ENCODE assay signal across 8 cellular contexts in the genomic region with DNA sequence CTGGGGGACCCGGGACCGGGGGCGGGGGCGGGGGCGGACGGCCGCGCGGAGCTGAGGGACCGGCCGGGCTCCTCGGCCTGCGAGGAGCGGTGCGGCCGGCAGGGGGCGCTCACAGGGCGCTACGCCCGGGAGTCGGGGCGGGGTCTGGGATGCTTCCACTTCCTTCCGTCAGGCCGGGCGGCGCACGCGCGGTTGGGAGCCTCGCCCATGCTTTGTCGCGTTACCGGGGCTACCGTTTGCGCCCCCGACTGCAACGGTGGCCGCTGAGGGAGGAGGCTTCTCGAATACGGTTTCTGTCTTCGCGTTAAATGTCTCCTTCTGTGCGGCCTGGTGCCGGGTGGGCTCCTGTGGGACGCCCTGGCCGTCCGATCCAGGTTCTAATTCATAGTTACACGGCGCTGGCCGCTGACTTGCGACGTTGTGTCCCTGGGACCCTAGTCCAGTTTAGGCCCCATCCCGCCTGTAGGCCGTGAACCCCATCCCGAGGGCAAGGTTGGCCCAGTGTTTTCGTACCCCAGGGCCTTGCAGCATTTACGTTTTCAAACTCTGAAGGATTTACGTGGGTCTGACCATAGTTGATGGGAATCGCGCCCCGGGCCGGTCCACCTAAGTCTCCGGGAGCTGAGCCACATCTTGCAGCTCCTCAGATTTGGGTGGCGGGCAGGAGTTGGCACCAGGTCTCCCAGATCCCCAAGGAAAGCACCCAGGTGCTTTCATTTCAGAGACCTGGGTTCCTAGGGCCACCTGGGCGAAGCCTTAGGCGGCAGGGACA. TPM values are rescaled to one million over a fixed set of nuclear protein-coding genes. Genes with fewer than 3 reads are reported as not detected.
A peak's percentile ranks its signal among the peaks of the same experiment; 100 is the strongest.
DNase-seq lines count a peak whose midpoint lies in the region; ATAC-seq and TF ChIP-seq lines count a peak whose summit lies in the region.

No MANE protein-coding gene starts in this region.

- WGBS in gastroesophageal sphincter (ENCODE audit: low coverage in 1 of 2), 2 donors, result 0% methylated on average over 7 of the region's 66 CpGs; no CpG with 5 or more reads in 1 of the 2 donors

- peak overlapping the region; percentile 87 for H2AFZ ChIP-seq in DND-41 (ENCODE audit: low read depth, low read length)

- H3K4me3 ChIP-seq in DND-41 (ENCODE audit: low read depth in 1 of 2, low read length in 2 of 2) (peak overlapping the region; percentile 55 to 99), gastroesophageal sphincter (peak overlapping the region; percentile 52 to 72)

- no peak for TF ChIP-seq EP300 in gastroesophageal sphincter (IDR thresholded peaks at IDR 0.05)

- H3K27me3 Mint-ChIP-seq in activated naive CD4-positive, alpha-beta T cell treated with anti-CD3 and anti-CD28 coated beads for 36 hours (ENCODE audit: low read depth), result no peaks in the 10 kb centered on the region

- peak overlapping the region; percentile 93 for H3K4me2 ChIP-seq in DND-41 (ENCODE audit: insufficient read depth, low read length)

- H3K79me2 ChIP-seq in DND-41 (ENCODE audit: insufficient read depth, low read length), result peaks cover 19% of the 10 kb centered on the region

- peak; percentile 26 to 27 for TF ChIP-seq POLR2A in gastroesophageal sphincter (IDR thresholded peaks at IDR 0.05)

- H4K20me1 ChIP-seq in DND-41 (ENCODE audit: insufficient read depth, low read length), result no peaks in the 10 kb centered on the region

- H3K4me1 Mint-ChIP-seq in activated naive CD4-positive, alpha-beta T cell treated with anti-CD3 and anti-CD28 coated beads for 36 hours (ENCODE audit: low read depth), result peaks cover 20% of the 10 kb centered on the region

- no peaks in the 10 kb centered on the region for H3K9me3 Mint-ChIP-seq in activated naive CD4-positive, alpha-beta T cell treated with anti-CD3 and anti-CD28 coated beads for 36 hours

- in situ Hi-C loops in SK-MEL-5 (cut with HindIII; ENCODE audit: low pct_unique_long_range_greater_than_20kb, low sequenced_read_pairs), result no loop called here

- peak; percentile 86 for DNase-seq in DND-41
- DNase-seq in M059J (ENCODE audit: low read depth), result peak; percentile 82
- DNase-seq in SK-MEL-5 (ENCODE audit: low read depth, low spot score), result peak; percentile 81
- DNase-seq in activated naive CD4-positive, alpha-beta T cell treated with anti-CD3 and anti-CD28 coated beads for 36 hours, result peak; percentile 89
- DNase-seq in nucleus accumbens (lab: John Stamatoyannopoulos, UW), result peak; percentile 2 to 89 (median 72)
- DNase-seq in substantia nigra (lab: John Stamatoyannopoulos, UW), result peak; percentile 21 to 90 (median 71)

- peak overlapping the region; percentile 94 for H3K4me3 Mint-ChIP-seq in activated naive CD4-positive, alpha-beta T cell treated with anti-CD3 and anti-CD28 coated beads for 36 hours

- intact Hi-C loops in activated naive CD4-positive, alpha-beta T cell treated with anti-CD3 and anti-CD28 coated beads for 36 hours (cut with micrococcal nuclease), result loop anchor here (1.0 kb wide), 3 partner anchors 12 to 647 kb away; a partner anchor contains a TSS

- H3K27me3 ChIP-seq in DND-41 (ENCODE audit: insufficient read depth, low read length, poor library complexity) (peaks cover 3% of the 10 kb centered on the region), gastroesophageal sphincter (no peaks in the 10 kb centered on the region)

- TF ChIP-seq CTCF in DND-41 (IDR thresholded peaks at IDR 0.05; ENCODE audit: borderline replicate concordance, extremely low read depth, low read length, poor library complexity, severe bottlenecking) (peak; percentile 58), gastroesophageal sphincter (IDR thresholded peaks at IDR 0.05) (peak; percentile 51 to 88 (median 62))

- H3K9ac ChIP-seq in DND-41 (ENCODE audit: low read depth, low read length), result peak overlapping the region; percentile 74

- CTCF ChIA-PET in activated naive CD4-positive, alpha-beta T cell treated with anti-CD3 and anti-CD28 coated beads for 36 hours (lab: Charles Lee), result interaction anchor here (0.7 to 2.0 kb wide), 5 partner anchors 9 to 16 kb away, joined by 3 to 10 read pairs (median 4); no protein-coding TSS in a partner anchor

- peaks cover 17% of the 10 kb centered on the region for H3K4me1 ChIP-seq in DND-41 (ENCODE audit: insufficient read depth, low read length)
- peaks cover 0 to 18% (median 0%) of the 10 kb centered on the region in 3 donors for H3K4me1 ChIP-seq in gastroesophageal sphincter

- H3K27ac ChIP-seq in DND-41 (ENCODE audit: low read length), result peak overlapping the region; percentile 72
- H3K27ac ChIP-seq in gastroesophageal sphincter, result peak overlapping the region; percentile 75 to 94 (median 90)
- peak overlapping the region; percentile 78 for H3K27ac ChIP-seq in substantia nigra (ENCODE audit: low read depth, low read length, poor library complexity, severe bottlenecking)

- peaks cover 32% of the 10 kb centered on the region for H3K36me3 Mint-ChIP-seq in activated naive CD4-positive, alpha-beta T cell treated with anti-CD3 and anti-CD28 coated beads for 36 hours (ENCODE audit: low read depth)

- no peaks in the 10 kb centered on the region for H3K9me3 ChIP-seq in DND-41 (ENCODE audit: insufficient read depth, low read length, severe bottlenecking)
- no peaks in the 10 kb centered on the region for H3K9me3 ChIP-seq in gastroesophageal sphincter

- ATAC-seq in DND-41 (ENCODE audit: insufficient read depth, low read depth), result peak; percentile 68
- ATAC-seq in GM21825 (IDR thresholded peaks at IDR 0.05; ENCODE audit: unreplicated experiment), result peak; percentile 32
- peak; percentile 86 for ATAC-seq in gastroesophageal sphincter

- peak overlapping the region; percentile 100 for H3K27ac Mint-ChIP-seq in activated naive CD4-positive, alpha-beta T cell treated with anti-CD3 and anti-CD28 coated beads for 36 hours

- H3K36me3 ChIP-seq in DND-41 (ENCODE audit: insufficient read depth, low read length), result peaks cover 25% of the 10 kb centered on the region
- peaks cover 0 to 17% of the 10 kb centered on the region in 2 donors for H3K36me3 ChIP-seq in gastroesophageal sphincter

RNA-seq across cellular contexts. Expression of a gene that starts 0.5 kb away (rescaled TPM):
- total RNA-seq in M059J (2014; rRNA removed; shearing (Covaris generic)), result 33.0 and 39.0 TPM in 2 replicates
- total RNA-seq in SK-MEL-5 (2014; rRNA removed; shearing (Covaris generic)), result 14.7 and 17.4 TPM in 2 replicates
- 13.2 and 19.6 TPM in 2 replicates for polyA plus RNA-seq in SK-MEL-5 (2015; cell fraction: cytosol; rRNA removed)
- polyA plus RNA-seq in SK-MEL-5 (2015; cell fraction: nucleus; rRNA removed), result 64.6 and 81.7 TPM in 2 replicates
- 10 to 100 TPM; 69.1 to 72.4 TPM for total RNA-seq in activated naive CD4-positive, alpha-beta T cell treated with anti-CD3 and anti-CD28 coated beads for 36 hours
- 10 to 100 TPM; 16.2 to 26.9 (median 22.4) TPM for total RNA-seq in gastroesophageal sphincter

Comparison
In these comparisons a context has a peak if more than half of its experiments do, and no peak if none do; other contexts are left out.
1. Peak in every context shown above with its lines: DNase-seq, ATAC-seq, H3K4me3 ChIP-seq and H3K27ac ChIP-seq.
2. ATAC-seq: peak in every context shown above with its lines; median percentile 86 in gastroesophageal sphincter; 68 in DND-41; 32 in GM21825.